In the genomic region with DNA sequence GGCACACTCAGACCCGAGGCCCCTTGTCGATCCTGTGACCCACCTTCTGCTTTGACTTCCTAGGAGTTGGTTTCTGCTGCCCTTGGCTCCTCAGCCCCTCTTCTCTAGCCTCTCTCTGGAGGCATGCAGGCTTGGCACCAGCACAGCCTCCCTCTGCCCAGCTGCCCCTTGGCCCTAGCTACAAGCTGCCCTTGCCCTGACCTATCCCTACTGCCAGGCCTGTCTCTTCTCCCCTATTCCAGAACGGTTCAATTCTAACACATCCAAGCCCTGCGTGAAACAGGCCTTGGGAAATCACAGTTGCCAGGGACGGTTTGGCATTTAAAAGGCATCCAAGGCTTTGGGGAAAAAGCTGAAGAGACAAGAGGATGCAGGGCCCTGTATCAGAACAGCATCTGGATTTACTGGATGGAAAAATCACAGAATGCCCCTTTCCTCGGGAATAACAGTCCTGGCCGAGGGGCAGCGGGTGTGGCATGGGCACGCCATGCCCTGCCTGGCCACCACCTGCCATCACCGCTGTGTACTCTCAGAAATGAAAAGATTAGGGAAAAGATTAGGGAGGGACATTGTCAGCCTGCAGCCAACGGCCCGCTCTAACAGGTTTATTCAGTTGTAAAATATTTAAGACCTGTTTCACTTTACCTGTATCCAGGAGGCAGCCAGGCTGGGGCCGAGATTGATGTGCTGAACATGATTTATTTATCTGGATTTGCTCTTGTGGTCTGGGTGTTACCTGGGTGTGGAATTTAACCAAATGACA, we compare ENCODE assay signal across 9 cellular contexts. TPM values are rescaled to one million over a fixed set of nuclear protein-coding genes. Genes with fewer than 3 reads are reported as not detected.
DNase-seq lines count a peak whose midpoint lies in the region; ATAC-seq and TF ChIP-seq lines count a peak whose summit lies in the region.
"Had no signal": no experiment of that assay in that cellular context is flagged by ENCODE, and none has a peak within 500 bp of the region (broad histone marks: within the 10 kb centered on the region; RNA-seq: fewer than 3 reads in every experiment).

No MANE protein-coding gene starts in this region.

- H3K9ac ChIP-seq in skeletal muscle satellite cell (ENCODE audit: low read depth, low read length) (no peak overlapping the region), GM23248 (no peak overlapping the region)

- H3K27me3 ChIP-seq in GM23338 (ENCODE audit: insufficient read depth) (peaks cover 82% of the 10 kb centered on the region), skeletal muscle satellite cell (ENCODE audit: control insufficient read depth, insufficient read depth, low read length) (no peaks in the 10 kb centered on the region), GM23248 (replicated peaks; ENCODE audit: insufficient read depth) (no peaks in the 10 kb centered on the region)

- H3K79me2 ChIP-seq in GM23338 (replicated peaks; ENCODE audit: insufficient read depth) (no peaks in the 10 kb centered on the region), GM23248 (ENCODE audit: insufficient read depth) (peaks cover 89% of the 10 kb centered on the region)

- H3K36me3 Mint-ChIP-seq in GM23338 (ENCODE audit: low read depth) (no peaks in the 10 kb centered on the region; the same call in 2 of the 3 replicates), immature natural killer cell (no peaks in the 10 kb centered on the region)
- H3K36me3 Mint-ChIP-seq in activated naive CD4-positive, alpha-beta T cell treated with anti-CD3 and anti-CD28 coated beads, Interleukin-2, amount 50 U/mL, for 72 hours: no peaks in the 10 kb centered on the region

- H4K20me1 ChIP-seq in GM23338 (replicated peaks; ENCODE audit: insufficient read depth) (peaks cover 24% of the 10 kb centered on the region), GM23248 (ENCODE audit: insufficient read depth) (no peaks in the 10 kb centered on the region)

- H3K36me3 ChIP-seq in GM23338 (ENCODE audit: insufficient read depth) (no peaks in the 10 kb centered on the region), skeletal muscle satellite cell (ENCODE audit: insufficient read depth, low read length) (no peaks in the 10 kb centered on the region), GM23248 (ENCODE audit: low read depth) (no peaks in the 10 kb centered on the region)

- H3K4me2 ChIP-seq in GM23338 (no peak overlapping the region), skeletal muscle satellite cell (ENCODE audit: low read length) (peak overlapping the region; percentile 21), GM23248 (ENCODE audit: unreplicated experiment) (no peak overlapping the region)

- no peak for DNase-seq in GM23338 (ENCODE audit: low spot score)
- no peak for DNase-seq in activated naive CD4-positive, alpha-beta T cell treated with anti-CD3 and anti-CD28 coated beads, Interleukin-2, amount 50 U/mL, for 72 hours (ENCODE audit: low spot score in 2 of 2)
- no peak for DNase-seq in immature natural killer cell
- DNase-seq in GM23248: no peak
- no peak for DNase-seq in NCI-H1694 (lab: John Stamatoyannopoulos, UW)
- DNase-seq in Ammon's horn (ENCODE audit: low spot score): no peak
- DNase-seq: MV-4-11 had no signal

- no peaks in the 10 kb centered on the region; the same call in 2 of the 3 replicates for H3K9me3 Mint-ChIP-seq in GM23338
- no peaks in the 10 kb centered on the region for H3K9me3 Mint-ChIP-seq in activated naive CD4-positive, alpha-beta T cell treated with anti-CD3 and anti-CD28 coated beads, Interleukin-2, amount 50 U/mL, for 72 hours
- H3K9me3 Mint-ChIP-seq in immature natural killer cell: no peaks in the 10 kb centered on the region

- TF ChIP-seq CTCF in GM23338 (conservative IDR thresholded peaks at IDR 0.05; ENCODE audit: low read depth in 2 of 2): no peak

- H3K9me3 ChIP-seq in skeletal muscle satellite cell (replicated peaks; ENCODE audit: low read length) (no peaks in the 10 kb centered on the region), GM23248 (ENCODE audit: low read depth) (no peaks in the 10 kb centered on the region)

- H3K27me3 Mint-ChIP-seq in GM23338 (ENCODE audit: insufficient read depth, low read depth, poor library complexity) (peaks cover 80% of the 10 kb centered on the region), immature natural killer cell (ENCODE audit: low read depth in 3 of 3) (peaks cover 5 to 20% (median 9%) of the 10 kb centered on the region in 3 donors)

- H2AFZ ChIP-seq in GM23338 (no peak overlapping the region), GM23248 (no peak overlapping the region)

- in situ Hi-C loops in GM23248 (cut with MboI): loop anchor here (25.0 kb wide), 2 partner anchors 165 to 340 kb away; partner anchors contain the start of genes ATPAF2 and GID4

- ATAC-seq in GM23338: no peak
- ATAC-seq in activated naive CD4-positive, alpha-beta T cell treated with anti-CD3 and anti-CD28 coated beads, Interleukin-2, amount 50 U/mL, for 72 hours: no peak
- ATAC-seq in GM18502 (IDR thresholded peaks at IDR 0.05; ENCODE audit: poor library complexity, unreplicated experiment): no peak

- no peak overlapping the region for H3K27ac Mint-ChIP-seq in GM23338
- peak overlapping the region; percentile 4 to 19 for H3K27ac Mint-ChIP-seq in activated naive CD4-positive, alpha-beta T cell treated with anti-CD3 and anti-CD28 coated beads, Interleukin-2, amount 50 U/mL, for 72 hours
- H3K27ac Mint-ChIP-seq in immature natural killer cell: peak overlapping the region; percentile 55 to 99 (median 82)

- H3K4me1 ChIP-seq in GM23338 (ENCODE audit: insufficient read depth): peaks cover 59% of the 10 kb centered on the region
- peaks cover 57% of the 10 kb centered on the region for H3K4me1 ChIP-seq in skeletal muscle satellite cell (ENCODE audit: control insufficient read depth, insufficient read depth, low read length)
- H3K4me1 ChIP-seq in GM23248 (ENCODE audit: insufficient read depth): peaks cover 31% of the 10 kb centered on the region

- WGBS in GM23248 (ENCODE audit: low coverage in 1 of 2, low lambda C conversion rate in 2 of 2, missing lambda C conversion rate in 2 of 2), 2 experiments: 59 to 62% methylated on average over 13 of the region's 13 CpGs

- H3K4me1 Mint-ChIP-seq in GM23338 (peaks cover 69% of the 10 kb centered on the region), immature natural killer cell (peaks cover 48 to 68% of the 10 kb centered on the region in 2 donors)

- peak overlapping the region; percentile 0; the same call in 1 of the 3 replicates for H3K4me3 Mint-ChIP-seq in GM23338
- peak overlapping the region; percentile 23 to 93 (median 44) for H3K4me3 Mint-ChIP-seq in immature natural killer cell

- H3K4me3 ChIP-seq in GM23338: no peak overlapping the region
- H3K4me3 ChIP-seq in skeletal muscle satellite cell (ENCODE audit: low read length): no peak overlapping the region
- H3K4me3 ChIP-seq in GM23248: no peak overlapping the region

- H3K9me2 ChIP-seq in GM23338 (ENCODE audit: insufficient read depth): no peaks in the 10 kb centered on the region
- H3K9me2 ChIP-seq in GM23248 (ENCODE audit: insufficient read depth): no peaks in the 10 kb centered on the region

- H3F3A ChIP-seq in GM23338 (replicated peaks; ENCODE audit: low read depth) (peaks cover 37% of the 10 kb centered on the region), GM23248 (ENCODE audit: insufficient read depth) (peaks cover 9% of the 10 kb centered on the region)

- H3K27ac ChIP-seq in GM23338 (ENCODE audit: low read depth) (no peak overlapping the region), GM23248 (no peak overlapping the region)

TF ChIP-seq in GM23338, 12 proteins besides CTCF, POLR2A, EP300 and RAD21 (continues in another document):
- no peak for TF ChIP-seq STAT1 (IDR thresholded peaks at IDR 0.05; ENCODE audit: unreplicated experiment)
- peak; percentile 58 for TF ChIP-seq EZH2 (IDR thresholded peaks at IDR 0.05; ENCODE audit: low read depth, unreplicated experiment)
- no peak for TF ChIP-seq NANOG (IDR thresholded peaks at IDR 0.05; ENCODE audit: borderline replicate concordance)
- no peak for TF ChIP-seq ZNF114 (CRISPR knock-in tag; IDR thresholded peaks at IDR 0.05)

RNA-seq across cellular contexts. Expression of gene RAI1, which starts 15.8 kb away (rescaled TPM):
- total RNA-seq in GM23338 (2014; rRNA removed; shearing (Covaris generic)): 0.87 and 2.1 TPM in 2 replicates
- polyA plus RNA-seq in GM23338 (2016; fragmentation: Nextera tagmentation; extraction: Ambion mirVana): 0.75 and 0.89 TPM in 2 replicates
- 10 to 100 TPM; 14.9 to 21.6 TPM for total RNA-seq in activated naive CD4-positive, alpha-beta T cell treated with anti-CD3 and anti-CD28 coated beads, Interleukin-2, amount 50 U/mL, for 72 hours
- 1 to 10 TPM; 1.5 to 6.2 (median 2.0) TPM for polyA plus RNA-seq in immature natural killer cell
- total RNA-seq in skeletal muscle satellite cell (2012; rRNA removed): 7.4 and 8.1 TPM in 2 replicates
- 9.1 and 17.8 TPM in 2 replicates for total RNA-seq in GM23248 (2014; rRNA removed; shearing (Covaris generic))
- 4.4 and 5.2 TPM in 2 replicates for polyA plus RNA-seq in GM23248 (2016; fragmentation: Nextera tagmentation; extraction: Ambion mirVana)
